Comparison of ENCODE assay signal across 1 cellular context in the genomic region with DNA sequence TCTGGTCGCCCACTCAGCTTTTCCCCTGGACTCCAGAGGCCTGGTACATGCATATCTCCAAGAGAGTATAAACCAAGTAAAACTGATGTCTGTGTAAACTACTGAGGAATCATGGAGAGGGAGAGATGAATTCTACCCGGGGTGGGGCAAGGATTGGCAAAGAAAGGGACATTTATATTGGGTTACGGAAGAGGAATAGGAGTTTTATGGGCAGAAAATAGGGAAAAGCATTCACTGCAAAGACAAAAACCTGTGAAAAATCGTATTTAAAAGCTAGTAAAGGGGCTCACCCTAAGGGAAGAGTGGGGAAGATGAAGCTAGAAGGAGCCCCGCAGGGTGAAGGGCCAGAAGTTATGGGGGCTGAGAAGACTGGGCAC.
TF ChIP-seq lines count a peak whose summit lies in the region.

No MANE protein-coding gene starts in this region.

TF ChIP-seq in IMR-90, 13 proteins besides CTCF, POLR2A, EP300 and RAD21:
- no peak for TF ChIP-seq RFX5 (IDR thresholded peaks at IDR 0.05; ENCODE audit: low read depth, low read length)
- TF ChIP-seq CHD1 (IDR thresholded peaks at IDR 0.05; ENCODE audit: low read depth, low read length), result no peak
- no peak for TF ChIP-seq USF2 (IDR thresholded peaks at IDR 0.05; ENCODE audit: low read depth, low read length)
- no peak for TF ChIP-seq SMC3 (IDR thresholded peaks at IDR 0.05; ENCODE audit: low read depth, low read length)
- TF ChIP-seq NFE2L2 (IDR thresholded peaks at IDR 0.05; ENCODE audit: low read depth, low read length), result no peak
- TF ChIP-seq FOS (IDR thresholded peaks at IDR 0.05; ENCODE audit: low read depth, low read length), result no peak
- no peak for TF ChIP-seq CEBPB (IDR thresholded peaks at IDR 0.05; ENCODE audit: low read depth, low read length)
- TF ChIP-seq MXI1 (IDR thresholded peaks at IDR 0.05; ENCODE audit: borderline replicate concordance, low read depth, low read length), result no peak
- no peak for TF ChIP-seq BHLHE40 (IDR thresholded peaks at IDR 0.05; ENCODE audit: low read depth, low read length)
- no peak for TF ChIP-seq ELK1 (IDR thresholded peaks at IDR 0.05; ENCODE audit: borderline replicate concordance, low read depth, low read length)
- no peak for TF ChIP-seq MAFK (IDR thresholded peaks at IDR 0.05; ENCODE audit: low read depth, low read length)
- TF ChIP-seq RCOR1 (IDR thresholded peaks at IDR 0.05; ENCODE audit: insufficient replicate concordance, low read length), result no peak
- no peak for TF ChIP-seq MAZ (IDR thresholded peaks at IDR 0.05; ENCODE audit: borderline replicate concordance, low read depth, low read length)
